In the genomic region with DNA sequence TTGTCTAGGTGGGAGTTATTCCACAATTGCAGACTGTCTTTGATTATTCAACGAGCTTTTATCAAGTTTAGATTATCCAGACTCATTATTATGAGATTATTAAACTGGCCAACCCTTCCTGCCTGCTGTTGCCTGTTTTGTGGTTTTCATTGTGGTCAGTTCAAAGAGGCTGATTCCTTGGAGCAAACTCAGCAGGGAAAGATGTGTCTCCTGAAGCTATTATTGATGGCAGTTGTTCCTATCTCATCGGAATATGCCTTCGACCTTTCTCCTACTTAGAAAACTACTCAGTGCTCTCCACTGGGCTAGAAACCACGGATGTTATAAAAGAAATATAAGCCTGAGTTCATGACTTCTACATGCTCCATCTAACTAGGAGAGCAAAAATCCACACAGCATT, we compare ENCODE assay signal across 17 cellular contexts.
DNase-seq lines count a peak whose midpoint lies in the region; ATAC-seq and TF ChIP-seq lines count a peak whose summit lies in the region.
"Had no signal": no experiment of that assay in that cellular context is flagged by ENCODE, and none has a peak within 500 bp of the region (broad histone marks: within the 10 kb centered on the region; RNA-seq: fewer than 3 reads in every experiment).

No MANE protein-coding gene starts in this region.

- intact Hi-C loops in tibial artery (cut with DNase I; ENCODE audit: low total_unique reads) = no loop called here

- H3K9me3 ChIP-seq in tibial artery = no peaks in the 10 kb centered on the region

- peak overlapping the region; percentile 70 to 82 for H3K27ac ChIP-seq in tibial artery

- no peaks in the 10 kb centered on the region for H3K27me3 ChIP-seq in tibial artery

- H3K4me3 Mint-ChIP-seq in WTC11 = no peak overlapping the region
- H3K4me3 Mint-ChIP-seq: activated CD4-positive, alpha-beta T cell treated with anti-CD3 and anti-CD28 coated beads, Interleukin-2, amount 10 ng/mL, durations not matched to agents 24 days and 14 days; brain; CD4-positive, CD25-positive, alpha-beta regulatory T cell; effector memory CD8-positive, alpha-beta T cell; type B pancreatic cell had no signal

- no peaks in the 10 kb centered on the region; the same call in none of the 2 replicates for H3K27me3 Mint-ChIP-seq in WTC11 (ENCODE audit: low read depth)
- H3K27me3 Mint-ChIP-seq: activated CD4-positive, alpha-beta T cell treated with anti-CD3 and anti-CD28 coated beads, Interleukin-2, amount 10 ng/mL, durations not matched to agents 24 days and 14 days had no signal

- H3K27ac Mint-ChIP-seq in WTC11 = no peak overlapping the region
- H3K27ac Mint-ChIP-seq: activated CD4-positive, alpha-beta T cell treated with anti-CD3 and anti-CD28 coated beads, Interleukin-2, amount 10 ng/mL, durations not matched to agents 24 days and 14 days; CD4-positive, CD25-positive, alpha-beta regulatory T cell; effector memory CD8-positive, alpha-beta T cell; type B pancreatic cell had no signal

- POLR2A ChIA-PET in WTC11 (lab: Charles Lee) = no interaction called here

- H3K9me3 Mint-ChIP-seq in WTC11 = peaks cover 13% of the 10 kb centered on the region
- H3K9me3 Mint-ChIP-seq: activated CD4-positive, alpha-beta T cell treated with anti-CD3 and anti-CD28 coated beads, Interleukin-2, amount 10 ng/mL, durations not matched to agents 24 days and 14 days; effector memory CD8-positive, alpha-beta T cell had no signal

- no peak for ATAC-seq in WTC11
- ATAC-seq in HG02840 (IDR thresholded peaks at IDR 0.05; ENCODE audit: low FRiP score, unreplicated experiment) = no peak
- ATAC-seq: effector memory CD8-positive, alpha-beta T cell had no signal

- TF ChIP-seq CTCF in tibial artery (IDR thresholded peaks at IDR 0.05) (no peak), WTC11 (IDR thresholded peaks at IDR 0.05) (no peak)

- H3K4me3 ChIP-seq in tibial artery = no peak overlapping the region

- no peaks in the 10 kb centered on the region for H3K36me3 ChIP-seq in tibial artery

- no peaks in the 10 kb centered on the region for H3K36me3 Mint-ChIP-seq in WTC11
- H3K36me3 Mint-ChIP-seq: CD4-positive, CD25-positive, alpha-beta regulatory T cell; type B pancreatic cell had no signal

- H3K4me1 Mint-ChIP-seq in WTC11 = no peaks in the 10 kb centered on the region
- H3K4me1 Mint-ChIP-seq: activated CD4-positive, alpha-beta T cell treated with anti-CD3 and anti-CD28 coated beads, Interleukin-2, amount 10 ng/mL, durations not matched to agents 24 days and 14 days; CD4-positive, CD25-positive, alpha-beta regulatory T cell had no signal

- CTCF ChIA-PET in WTC11 (lab: Charles Lee) = interaction anchor here (1.0 to 2.3 kb wide), 2 partner anchors 75 to 111 kb away, joined by 4 to 6 read pairs; no protein-coding TSS in a partner anchor

- peaks cover 0 to 66% (median 46%) of the 10 kb centered on the region in 4 donors for H3K4me1 ChIP-seq in tibial artery

- peak; percentile 21 for DNase-seq in HPDE6-E6E7 (ENCODE audit: extremely low spot score)
- DNase-seq in astrocyte of the hippocampus (ENCODE audit: low read depth, low spot score) = peak; percentile 66
- DNase-seq in glomerular visceral epithelial cell (ENCODE audit: extremely low spot score) = peak; percentile 29
- DNase-seq in tibial artery = no peak
- no peak for DNase-seq in activated naive CD4-positive, alpha-beta T cell (lab: John Stamatoyannopoulos, UW)
- no peak for DNase-seq in WTC11 (ENCODE audit: low spot score)
- DNase-seq in stimulated activated CD8-positive, alpha-beta memory T cell treated with anti-CD3 and anti-CD28 coated beads, Interleukin-4, amount 100 ng/mL, for 48 hours = no peak
- DNase-seq: activated CD4-positive, alpha-beta T cell treated with anti-CD3 and anti-CD28 coated beads, Interleukin-2, amount 10 ng/mL, durations not matched to agents 24 days and 14 days; CD4-positive, CD25-positive, alpha-beta regulatory T cell; effector memory CD8-positive, alpha-beta T cell; kidney glomerular epithelial cell; NCI-H2081 treated with DMSO at 0.1 percent for 48 hours; retina; stimulated activated CD4-positive, alpha-beta T cell treated with anti-CD3 and anti-CD28 coated beads, Interleukin-1b, Interleukin-23, amount 100 ng/mL, for 48 hours had no signal

TF ChIP-seq in WTC11, 78 proteins besides CTCF, POLR2A, EP300 and RAD21:
- no peak for TF ChIP-seq GABPB1 (CRISPR knock-in tag; IDR thresholded peaks at IDR 0.05)
- TF ChIP-seq ZNF219 (CRISPR knock-in tag; IDR thresholded peaks at IDR 0.05; ENCODE audit: borderline replicate concordance) = no peak
- TF ChIP-seq, protein P1, sequence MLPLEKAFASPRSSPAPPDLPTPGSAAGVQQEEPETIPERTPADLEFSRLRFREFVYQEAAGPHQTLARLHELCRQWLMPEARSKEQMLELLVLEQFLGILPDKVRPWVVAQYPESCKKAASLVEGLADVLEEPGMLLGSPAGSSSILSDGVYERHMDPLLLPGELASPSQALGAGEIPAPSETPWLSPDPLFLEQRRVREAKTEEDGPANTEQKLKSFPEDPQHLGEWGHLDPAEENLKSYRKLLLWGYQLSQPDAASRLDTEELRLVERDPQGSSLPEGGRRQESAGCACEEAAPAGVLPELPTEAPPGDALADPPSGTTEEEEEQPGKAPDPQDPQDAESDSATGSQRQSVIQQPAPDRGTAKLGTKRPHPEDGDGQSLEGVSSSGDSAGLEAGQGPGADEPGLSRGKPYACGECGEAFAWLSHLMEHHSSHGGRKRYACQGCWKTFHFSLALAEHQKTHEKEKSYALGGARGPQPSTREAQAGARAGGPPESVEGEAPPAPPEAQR (CRISPR knock-in tag; IDR thresholded peaks at IDR 0.05) = no peak
- TF ChIP-seq, protein P2, sequence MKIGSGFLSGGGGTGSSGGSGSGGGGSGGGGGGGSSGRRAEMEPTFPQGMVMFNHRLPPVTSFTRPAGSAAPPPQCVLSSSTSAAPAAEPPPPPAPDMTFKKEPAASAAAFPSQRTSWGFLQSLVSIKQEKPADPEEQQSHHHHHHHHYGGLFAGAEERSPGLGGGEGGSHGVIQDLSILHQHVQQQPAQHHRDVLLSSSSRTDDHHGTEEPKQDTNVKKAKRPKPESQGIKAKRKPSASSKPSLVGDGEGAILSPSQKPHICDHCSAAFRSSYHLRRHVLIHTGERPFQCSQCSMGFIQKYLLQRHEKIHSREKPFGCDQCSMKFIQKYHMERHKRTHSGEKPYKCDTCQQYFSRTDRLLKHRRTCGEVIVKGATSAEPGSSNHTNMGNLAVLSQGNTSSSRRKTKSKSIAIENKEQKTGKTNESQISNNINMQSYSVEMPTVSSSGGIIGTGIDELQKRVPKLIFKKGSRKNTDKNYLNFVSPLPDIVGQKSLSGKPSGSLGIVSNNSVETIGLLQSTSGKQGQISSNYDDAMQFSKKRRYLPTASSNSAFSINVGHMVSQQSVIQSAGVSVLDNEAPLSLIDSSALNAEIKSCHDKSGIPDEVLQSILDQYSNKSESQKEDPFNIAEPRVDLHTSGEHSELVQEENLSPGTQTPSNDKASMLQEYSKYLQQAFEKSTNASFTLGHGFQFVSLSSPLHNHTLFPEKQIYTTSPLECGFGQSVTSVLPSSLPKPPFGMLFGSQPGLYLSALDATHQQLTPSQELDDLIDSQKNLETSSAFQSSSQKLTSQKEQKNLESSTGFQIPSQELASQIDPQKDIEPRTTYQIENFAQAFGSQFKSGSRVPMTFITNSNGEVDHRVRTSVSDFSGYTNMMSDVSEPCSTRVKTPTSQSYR (CRISPR knock-in tag; IDR thresholded peaks at IDR 0.05) = no peak

Comparison
In these comparisons a context has a peak if more than half of its experiments do, and no peak if none do; other contexts are left out.
1. DNase-seq: peak in HPDE6-E6E7 (single experiment), astrocyte of the hippocampus (single experiment) and glomerular visceral epithelial cell (single experiment); none in tibial artery (0 of 2), activated naive CD4-positive, alpha-beta T cell (0 of 4), WTC11 (single experiment) and stimulated activated CD8-positive, alpha-beta memory T cell treated with anti-CD3 and anti-CD28 coated beads, Interleukin-4, amount 100 ng/mL, for 48 hours (single experiment).